In genomic region chr14:21081521-21082184, GRCh38 we compare ENCODE assay signal across 31 cellular contexts. TPM values are rescaled to one million over a fixed set of nuclear protein-coding genes. Genes with fewer than 3 reads are reported as not detected.
"Had no signal": no experiment of that assay in that cellular context is flagged by ENCODE, and none has a peak within 500 bp of the region (broad histone marks: within the 10 kb centered on the region; RNA-seq: fewer than 3 reads in every experiment).

No MANE protein-coding gene starts in this region.

- H3K4me3 Mint-ChIP-seq: activated CD4-positive, alpha-beta memory T cell treated with anti-CD3 and anti-CD28 coated beads for 36 hours; activated CD4-positive, alpha-beta T cell treated with anti-CD3 and anti-CD28 coated beads, Interleukin-2, amount 10 ng/mL, durations not matched to agents 7 days and 5 days; activated naive CD4-positive, alpha-beta T cell treated with anti-CD3 and anti-CD28 coated beads for 36 hours; activated naive CD8-positive, alpha-beta T cell treated with anti-CD3 and anti-CD28 coated beads for 36 hours; activated T-helper 17 cell treated with anti-CD3 and anti-CD28 coated beads, Interleukin-2, amount 50 U/mL, for 72 hours had no signal

- ATAC-seq: activated T-helper 17 cell treated with anti-CD3 and anti-CD28 coated beads, Interleukin-2, amount 50 U/mL, for 72 hours had no signal

- H3K27ac ChIP-seq: breast epithelium, Peyer's patch, SJSA1 had no signal

- H3K27me3 Mint-ChIP-seq: activated CD4-positive, alpha-beta memory T cell treated with anti-CD3 and anti-CD28 coated beads for 36 hours; activated naive CD8-positive, alpha-beta T cell treated with anti-CD3 and anti-CD28 coated beads for 36 hours; activated T-helper 17 cell treated with anti-CD3 and anti-CD28 coated beads, Interleukin-2, amount 50 U/mL, for 72 hours had no signal

- DNase-seq: activated CD4-positive, alpha-beta memory T cell treated with anti-CD3 and anti-CD28 coated beads for 36 hours; activated CD4-positive, alpha-beta T cell treated with anti-CD3 and anti-CD28 coated beads, Interleukin-2, amount 10 ng/mL, durations not matched to agents 7 days and 5 days; activated CD4-positive, CD25-positive, alpha-beta regulatory T cell; activated CD8-positive, alpha-beta memory T cell treated with anti-CD3 and anti-CD28 coated beads for 24 hours; activated gamma-delta T cell; activated naive CD4-positive, alpha-beta T cell treated with anti-CD3 and anti-CD28 coated beads for 36 hours; activated naive CD8-positive, alpha-beta T cell treated with anti-CD3 and anti-CD28 coated beads for 36 hours; activated T-cell treated with anti-CD3 and anti-CD28 coated beads, Interleukin-2, amount 50 U/mL, for 48 hours; anterior cingulate cortex; caudate nucleus; KG1; NCI-H1048; NCI-H146; NCI-H187 treated with DMSO at 0.1 percent for 48 hours; NCI-H2171; NCI-H2227 treated with DMSO at 0.1 percent for 48 hours; NCI-H446 treated with DMSO at 0.1 percent for 48 hours; NCI-H524 treated with DMSO at 0.1 percent for 48 hours; NCI-H748 treated with DMSO at 0.1 percent for 48 hours; SHP77; T-helper 2 cell; T1000 had no signal

- H3K4me3 ChIP-seq: breast epithelium, Peyer's patch, SJSA1 had no signal

- H3K9me3 Mint-ChIP-seq: activated CD4-positive, alpha-beta memory T cell treated with anti-CD3 and anti-CD28 coated beads for 36 hours; activated CD4-positive, alpha-beta T cell treated with anti-CD3 and anti-CD28 coated beads, Interleukin-2, amount 10 ng/mL, durations not matched to agents 7 days and 5 days; activated naive CD4-positive, alpha-beta T cell treated with anti-CD3 and anti-CD28 coated beads for 36 hours; activated naive CD8-positive, alpha-beta T cell treated with anti-CD3 and anti-CD28 coated beads for 36 hours; activated T-helper 17 cell treated with anti-CD3 and anti-CD28 coated beads, Interleukin-2, amount 50 U/mL, for 72 hours had no signal

- H3K36me3 Mint-ChIP-seq: activated CD4-positive, alpha-beta memory T cell treated with anti-CD3 and anti-CD28 coated beads for 36 hours; activated naive CD8-positive, alpha-beta T cell treated with anti-CD3 and anti-CD28 coated beads for 36 hours had no signal

- H3K9me3 ChIP-seq: breast epithelium, Peyer's patch, SJSA1 had no signal

- H3K27ac Mint-ChIP-seq: activated CD4-positive, alpha-beta memory T cell treated with anti-CD3 and anti-CD28 coated beads for 36 hours; activated CD4-positive, alpha-beta T cell treated with anti-CD3 and anti-CD28 coated beads, Interleukin-2, amount 10 ng/mL, durations not matched to agents 7 days and 5 days; activated naive CD4-positive, alpha-beta T cell treated with anti-CD3 and anti-CD28 coated beads for 36 hours; activated naive CD8-positive, alpha-beta T cell treated with anti-CD3 and anti-CD28 coated beads for 36 hours; activated T-helper 17 cell treated with anti-CD3 and anti-CD28 coated beads, Interleukin-2, amount 50 U/mL, for 72 hours had no signal

- H3K27me3 ChIP-seq: breast epithelium, Peyer's patch, SJSA1 had no signal

- H3K4me1 ChIP-seq: breast epithelium, Peyer's patch had no signal

RNA-seq across cellular contexts. Expression of gene ARHGEF40, which starts 11.5 kb away (rescaled TPM):
- total RNA-seq: activated naive CD4-positive, alpha-beta T cell treated with anti-CD3 and anti-CD28 coated beads for 36 hours had no signal

RNA-seq across cellular contexts. Expression of gene TMEM253, which starts 19.2 kb away (rescaled TPM):
- total RNA-seq: activated CD4-positive, alpha-beta memory T cell treated with anti-CD3 and anti-CD28 coated beads for 36 hours; activated CD4-positive, alpha-beta T cell treated with anti-CD3 and anti-CD28 coated beads, Interleukin-2, amount 10 ng/mL, durations not matched to agents 7 days and 5 days; activated naive CD4-positive, alpha-beta T cell treated with anti-CD3 and anti-CD28 coated beads for 36 hours; activated naive CD8-positive, alpha-beta T cell treated with anti-CD3 and anti-CD28 coated beads for 36 hours; activated T-helper 17 cell treated with anti-CD3 and anti-CD28 coated beads, Interleukin-2, amount 50 U/mL, for 72 hours; cerebellum; LHCN-M2; M059J; SJSA1 had no signal

RNA-seq across cellular contexts. Expression of gene RNASE8, which starts 24.0 kb away (rescaled TPM):
- total RNA-seq: activated CD4-positive, alpha-beta memory T cell treated with anti-CD3 and anti-CD28 coated beads for 36 hours; activated CD4-positive, alpha-beta T cell treated with anti-CD3 and anti-CD28 coated beads, Interleukin-2, amount 10 ng/mL, durations not matched to agents 7 days and 5 days; activated naive CD4-positive, alpha-beta T cell treated with anti-CD3 and anti-CD28 coated beads for 36 hours; activated naive CD8-positive, alpha-beta T cell treated with anti-CD3 and anti-CD28 coated beads for 36 hours; activated T-helper 17 cell treated with anti-CD3 and anti-CD28 coated beads, Interleukin-2, amount 50 U/mL, for 72 hours; breast epithelium; cerebellum; LHCN-M2; M059J; OCI-LY7; Peyer's patch; SJSA1 had no signal
- polyA plus RNA-seq: adipose tissue had no signal

RNA-seq across cellular contexts. Expression of gene RNASE7, which starts 39.5 kb away (rescaled TPM):
- total RNA-seq: activated CD4-positive, alpha-beta memory T cell treated with anti-CD3 and anti-CD28 coated beads for 36 hours; activated CD4-positive, alpha-beta T cell treated with anti-CD3 and anti-CD28 coated beads, Interleukin-2, amount 10 ng/mL, durations not matched to agents 7 days and 5 days; activated naive CD4-positive, alpha-beta T cell treated with anti-CD3 and anti-CD28 coated beads for 36 hours; activated naive CD8-positive, alpha-beta T cell treated with anti-CD3 and anti-CD28 coated beads for 36 hours; activated T-helper 17 cell treated with anti-CD3 and anti-CD28 coated beads, Interleukin-2, amount 50 U/mL, for 72 hours; cerebellum; LHCN-M2; M059J; OCI-LY7; Peyer's patch; SJSA1 had no signal
